Comparison of ENCODE assay signal across 18 cellular contexts in genomic region chr17:76260669-76261068, GRCh38. TPM values are rescaled to one million over a fixed set of nuclear protein-coding genes. Genes with fewer than 3 reads are reported as not detected.
DNase-seq lines count a peak whose midpoint lies in the region; ATAC-seq and TF ChIP-seq lines count a peak whose summit lies in the region.
"Had no signal": no experiment of that assay in that cellular context is flagged by ENCODE, and none has a peak within 500 bp of the region (broad histone marks: within the 10 kb centered on the region; RNA-seq: fewer than 3 reads in every experiment).

No MANE protein-coding gene starts in this region.

- CTCF ChIA-PET in Calu3 (lab: Charles Lee), result interaction anchor here (0.8 to 1.2 kb wide), 2 partner anchors 9 to 13 kb away, joined by 3 read pairs; no protein-coding TSS in a partner anchor

- intact Hi-C loops in Calu3 (cut with micrococcal nuclease; ENCODE audit: unreplicated experiment) (no loop called here), natural killer cell (cut with micrococcal nuclease) (loop anchor here (5.0 to 10.0 kb wide), 5 partner anchors 68 to 1624 kb away; partner anchors contain the start of genes MFSD11, SRSF2 and UNK)

- no peaks in the 10 kb centered on the region for H3K9me3 Mint-ChIP-seq in Calu3 (ENCODE audit: low read depth, unreplicated experiment)
- H3K9me3 Mint-ChIP-seq in activated naive CD8-positive, alpha-beta T cell treated with anti-CD3 and anti-CD28 coated beads for 36 hours, result peaks cover 2% of the 10 kb centered on the region
- H3K9me3 Mint-ChIP-seq in natural killer cell, result peaks cover 0 to 2% of the 10 kb centered on the region in 2 donors

- H3K4me1 Mint-ChIP-seq in Calu3 (ENCODE audit: low read depth, unreplicated experiment) (peaks cover 56% of the 10 kb centered on the region), natural killer cell (peaks cover 49% of the 10 kb centered on the region in 2 donors)
- H3K4me1 Mint-ChIP-seq in activated naive CD8-positive, alpha-beta T cell treated with anti-CD3 and anti-CD28 coated beads for 36 hours, result peaks cover 50% of the 10 kb centered on the region

- H3K27ac Mint-ChIP-seq in Calu3 (ENCODE audit: unreplicated experiment), result peak overlapping the region; percentile 85
- H3K27ac Mint-ChIP-seq in activated naive CD8-positive, alpha-beta T cell treated with anti-CD3 and anti-CD28 coated beads for 36 hours, result peak overlapping the region; percentile 58
- no peak overlapping the region for H3K27ac Mint-ChIP-seq in natural killer cell
- H3K27ac Mint-ChIP-seq: activated CD4-positive, alpha-beta T cell treated with anti-CD3 and anti-CD28 coated beads, Interleukin-2, amount 10 ng/mL, durations not matched to agents 7 days and 5 days; T-helper 17 cell had no signal

- peak; percentile 60 for TF ChIP-seq POLR2A in GM19193 (IDR thresholded peaks at IDR 0.05; ENCODE audit: extremely low read depth, insufficient read depth, insufficient read length)

- no peak for TF ChIP-seq CTCF in Calu3 (IDR thresholded peaks at IDR 0.05; ENCODE audit: unreplicated experiment)
- TF ChIP-seq CTCF in natural killer cell (IDR thresholded peaks at IDR 0.05), result no peak

- no TSS peak for BruUV-seq in Calu3 (replicated peaks; lab: Mats Ljungman, UMichigan)

- DNase-seq in Calu3 (no peak), natural killer cell (no peak), amygdala (lab: John Stamatoyannopoulos, UW) (no peak)
- DNase-seq in activated naive CD8-positive, alpha-beta T cell treated with anti-CD3 and anti-CD28 coated beads for 36 hours, result no peak
- DNase-seq: activated CD4-positive, alpha-beta T cell treated with anti-CD3 and anti-CD28 coated beads, Interleukin-2, amount 10 ng/mL, durations not matched to agents 7 days and 5 days; activated T-cell treated with anti-CD3 and anti-CD28 coated beads, Interleukin-2, amount 50 U/mL, for 1 hour; anterior cingulate cortex; C1 segment of cervical spinal cord; DMS79; erythroblast; NCI-H1930; NCI-H526 treated with DMSO at 0.1 percent for 48 hours; T-helper 17 cell had no signal

- H3K27me3 Mint-ChIP-seq in Calu3 (ENCODE audit: unreplicated experiment), result no peaks in the 10 kb centered on the region
- H3K27me3 Mint-ChIP-seq in activated naive CD8-positive, alpha-beta T cell treated with anti-CD3 and anti-CD28 coated beads for 36 hours, result no peaks in the 10 kb centered on the region
- H3K27me3 Mint-ChIP-seq in natural killer cell (ENCODE audit: low read depth in 2 of 2), result no peaks in the 10 kb centered on the region
- H3K27me3 Mint-ChIP-seq: activated CD4-positive, alpha-beta T cell treated with anti-CD3 and anti-CD28 coated beads, Interleukin-2, amount 10 ng/mL, durations not matched to agents 7 days and 5 days; T-helper 17 cell had no signal

- ATAC-seq in natural killer cell (no peak), HG03039 (IDR thresholded peaks at IDR 0.05; ENCODE audit: unreplicated experiment) (no peak), HG03159 (IDR thresholded peaks at IDR 0.05; ENCODE audit: unreplicated experiment) (no peak), HG02884 (IDR thresholded peaks at IDR 0.05; ENCODE audit: unreplicated experiment) (no peak)
- ATAC-seq: Panc1, T-helper 17 cell had no signal

- no peak overlapping the region for H3K4me3 Mint-ChIP-seq in Calu3 (ENCODE audit: low read depth, unreplicated experiment)
- no peak overlapping the region for H3K4me3 Mint-ChIP-seq in activated naive CD8-positive, alpha-beta T cell treated with anti-CD3 and anti-CD28 coated beads for 36 hours
- H3K4me3 Mint-ChIP-seq in natural killer cell, result peak overlapping the region; percentile 10
- H3K4me3 Mint-ChIP-seq: activated CD4-positive, alpha-beta T cell treated with anti-CD3 and anti-CD28 coated beads, Interleukin-2, amount 10 ng/mL, durations not matched to agents 7 days and 5 days; T-helper 17 cell had no signal

- H3K36me3 Mint-ChIP-seq in Calu3 (ENCODE audit: insufficient read depth, unreplicated experiment) (peaks cover 37% of the 10 kb centered on the region), natural killer cell (no peaks in the 10 kb centered on the region)
- peaks cover 6% of the 10 kb centered on the region for H3K36me3 Mint-ChIP-seq in activated naive CD8-positive, alpha-beta T cell treated with anti-CD3 and anti-CD28 coated beads for 36 hours

RNA-seq across cellular contexts. Expression of gene UBALD2, which starts 4.5 kb away (rescaled TPM):
- total RNA-seq in Calu3 (2022), result 74.3 and 87.9 TPM in 2 replicates
- 100 to 1,000 TPM; 262 to 268 TPM for total RNA-seq in activated naive CD8-positive, alpha-beta T cell treated with anti-CD3 and anti-CD28 coated beads for 36 hours
- 100 to 1,000 TPM; 171 to 287 (median 189) TPM for total RNA-seq in natural killer cell

RNA-seq across cellular contexts. Expression of gene RNF157, which starts 20.4 kb away (rescaled TPM):
- total RNA-seq in Calu3 (2022) (15.3 and 17.6 TPM in 2 replicates), natural killer cell (1 to 10 TPM; 4.9 to 9.1 (median 8.5) TPM)
- 10 to 100 TPM; 30.4 to 34.7 TPM for total RNA-seq in activated naive CD8-positive, alpha-beta T cell treated with anti-CD3 and anti-CD28 coated beads for 36 hours

RNA-seq across cellular contexts. Expression of gene QRICH2, which starts 47.4 kb away (rescaled TPM):
- total RNA-seq in Calu3 (2022) (3.0 and 3.9 TPM in 2 replicates), natural killer cell (1 to 10 TPM; 2.3 to 3.1 (median 2.9) TPM)
- total RNA-seq in activated naive CD8-positive, alpha-beta T cell treated with anti-CD3 and anti-CD28 coated beads for 36 hours, result 1 to 10 TPM in 1 of 2 experiments, under 1 TPM in 1; 0.87 to 1.6 TPM

Comparison
In these comparisons a context has a peak if more than half of its experiments do, and no peak if none do; other contexts are left out.
1. H3K27ac Mint-ChIP-seq: peak in Calu3 (single experiment) and activated naive CD8-positive, alpha-beta T cell treated with anti-CD3 and anti-CD28 coated beads for 36 hours (single experiment); none in natural killer cell (0 of 2).